23 cellular contexts compared by ENCODE assay signal in genomic region chr7:109945820-109946518, GRCh38.
"Had no signal": no experiment of that assay in that cellular context is flagged by ENCODE, and none has a peak within 500 bp of the region (broad histone marks: within the 10 kb centered on the region; RNA-seq: fewer than 3 reads in every experiment).

No MANE protein-coding gene starts in this region.

- H3K4me3 Mint-ChIP-seq: IgD-negative memory B cell; T-cell; T-helper 1 cell treated with Interleukin-12 subunit alpha and Interleukin-12 subunit beta and Interleukin-4 antibody, amounts not matched to agents 30 μg/mL and 1 μg/mL, for 36 hours had no signal

- H3K36me3 Mint-ChIP-seq: IgD-negative memory B cell, T-cell had no signal

- H3K4me3 ChIP-seq: K562 had no signal

- H3K27ac Mint-ChIP-seq: IgD-negative memory B cell; T-cell; T-helper 1 cell treated with Interleukin-12 subunit alpha and Interleukin-12 subunit beta and Interleukin-4 antibody, amounts not matched to agents 30 μg/mL and 1 μg/mL, for 36 hours had no signal

- H3K27me3 Mint-ChIP-seq: IgD-negative memory B cell had no signal

- DNase-seq: Kasumi-1; NCI-H1092 treated with DMSO at 0.1 percent for 48 hours; NCI-H1436; NCI-H1694; NCI-H187 treated with DMSO at 0.1 percent for 48 hours; NCI-H2029 treated with DMSO at 0.1 percent for 48 hours; NCI-H2171; NCI-H226; NCI-H446; NCI-H510A; NCI-H524 treated with DMSO at 0.1 percent for 48 hours; NCI-H69; NCI-H774; NK-92 treated with Interleukin-12 subunit alpha and Interleukin-12 subunit beta, amount 100 ng/mL, for 24 hours; PC-3; SHP77; SK-N-SH; SW 1271; T-cell had no signal

- H3K4me1 Mint-ChIP-seq: T-cell had no signal

- H3K9me3 Mint-ChIP-seq: T-cell; T-helper 1 cell treated with Interleukin-12 subunit alpha and Interleukin-12 subunit beta and Interleukin-4 antibody, amounts not matched to agents 30 μg/mL and 1 μg/mL, for 36 hours had no signal

- ATAC-seq: K562, Panc1, PC-3, T-cell had no signal
